In the genomic region with DNA sequence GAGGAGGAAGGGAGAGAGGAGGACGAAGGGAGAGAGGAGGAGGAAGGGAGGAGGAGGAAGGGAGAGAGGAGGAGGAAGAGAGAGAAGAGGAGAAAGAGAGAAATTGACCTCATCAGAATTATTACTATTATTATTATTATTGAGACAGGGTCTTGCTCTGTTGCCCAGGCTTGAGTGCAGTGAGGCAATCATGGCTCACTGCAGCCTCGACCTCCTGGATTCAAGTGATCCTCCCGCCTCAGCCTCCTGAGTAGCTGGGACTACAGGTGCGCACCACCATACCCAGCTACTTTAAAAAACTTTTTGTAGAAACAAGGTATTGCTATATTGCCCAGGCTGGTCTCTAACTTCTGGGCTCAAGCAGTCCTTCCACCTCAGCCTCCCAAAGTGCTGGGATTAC, we compare ENCODE assay signal across 10 cellular contexts. TPM values are rescaled to one million over a fixed set of nuclear protein-coding genes. Genes with fewer than 3 reads are reported as not detected.
"Had no signal": no experiment of that assay in that cellular context is flagged by ENCODE, and none has a peak within 500 bp of the region (broad histone marks: within the 10 kb centered on the region; RNA-seq: fewer than 3 reads in every experiment).

No MANE protein-coding gene starts in this region.

RNA-seq across cellular contexts. Expression of a gene that starts 39.2 kb away (rescaled TPM):
- total RNA-seq: naive thymus-derived CD8-positive, alpha-beta T cell; natural killer cell treated with Interleukin-12 subunit alpha and Interleukin-12 subunit beta and Interleukin-15 and Interleukin-18, amount 100 ng/mL, for 72 hours; neural crest cell; omental fat pad; osteocyte; posterior vena cava; pulmonary artery endothelial cell; right atrium auricular region; smooth muscle cell; upper lobe of left lung had no signal
- polyA plus RNA-seq: naive thymus-derived CD8-positive, alpha-beta T cell; smooth muscle cell had no signal
